ENCODE assay signal across 25 cellular contexts in the genomic region with DNA sequence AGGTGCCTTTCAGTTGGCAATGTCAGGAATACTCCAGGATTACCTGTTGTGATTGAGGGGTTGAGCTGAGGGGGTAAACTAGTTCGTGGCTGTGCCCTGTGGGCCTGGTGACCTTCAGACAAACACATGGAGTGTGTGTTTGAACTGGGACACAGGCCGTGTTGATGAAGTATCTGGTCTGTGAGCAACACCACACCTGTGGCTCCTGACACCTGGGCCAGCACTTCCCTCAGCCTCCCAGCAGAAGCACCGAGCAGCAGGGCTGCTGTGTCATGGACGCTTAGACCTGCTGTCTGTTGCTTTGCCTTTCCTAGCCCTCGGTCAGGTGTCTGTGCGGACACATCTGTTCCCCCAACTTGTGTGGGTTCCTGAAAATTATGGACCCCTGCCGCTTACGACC.
A peak's percentile ranks its signal among the peaks of the same experiment; 100 is the strongest.
DNase-seq lines count a peak whose midpoint lies in the region; ATAC-seq, FAIRE-seq and TF ChIP-seq lines count a peak whose summit lies in the region.
"Had no signal": no experiment of that assay in that cellular context is flagged by ENCODE, and none has a peak within 500 bp of the region (broad histone marks: within the 10 kb centered on the region; RNA-seq: fewer than 3 reads in every experiment).

No MANE protein-coding gene starts in this region.

- H3K4me3 ChIP-seq in astrocyte (ENCODE audit: insufficient read depth, low read depth, low read length) (no peak overlapping the region), hepatocyte (no peak overlapping the region), sigmoid colon (no peak overlapping the region), vagina (no peak overlapping the region)

- H3K4me3 Mint-ChIP-seq in astrocyte (ENCODE audit: unreplicated experiment): no peak overlapping the region
- H3K4me3 Mint-ChIP-seq: stimulated activated naive CD8-positive, alpha-beta T cell treated with anti-CD3 and anti-CD28 coated beads, Interleukin-15, Interleukin-2, amounts not matched to agents 100 ng/mL and 50 ng/mL, for 24 hours; WTC11 had no signal

- no peak for TF ChIP-seq EP300 in sigmoid colon (IDR thresholded peaks at IDR 0.05)

- H2AFZ ChIP-seq in astrocyte (ENCODE audit: low read depth, low read length) (no peak overlapping the region), hepatocyte (no peak overlapping the region)

- H3K27ac ChIP-seq in astrocyte (ENCODE audit: low read depth, low read length) (no peak overlapping the region), hepatocyte (peak overlapping the region; percentile 89), sigmoid colon (peak overlapping the region in 3 of 4 donors; percentile 65 to 85 (median 85)), vagina (peak overlapping the region; percentile 73)
- H3K27ac ChIP-seq: foreskin keratinocyte, HL-60 had no signal

- H3K9me3 Mint-ChIP-seq in astrocyte (ENCODE audit: unreplicated experiment): no peaks in the 10 kb centered on the region
- H3K9me3 Mint-ChIP-seq: stimulated activated naive CD8-positive, alpha-beta T cell treated with anti-CD3 and anti-CD28 coated beads, Interleukin-15, Interleukin-2, amounts not matched to agents 100 ng/mL and 50 ng/mL, for 24 hours; WTC11 had no signal

- H3K4me1 ChIP-seq in astrocyte (ENCODE audit: insufficient read depth, low read length) (peaks cover 59% of the 10 kb centered on the region), hepatocyte (ENCODE audit: insufficient read depth) (peaks cover 71% of the 10 kb centered on the region), sigmoid colon (peaks cover 0 to 60% (median 47%) of the 10 kb centered on the region in 4 donors), vagina (peaks cover 59% of the 10 kb centered on the region)
- H3K4me1 ChIP-seq: foreskin keratinocyte had no signal

- no peak overlapping the region for H3K9ac ChIP-seq in astrocyte (ENCODE audit: low read length)

- FAIRE-seq in astrocyte (lab: Jason Lieb, UNC) (no peak), GM19239 (lab: Jason Lieb, UNC) (no peak)
- FAIRE-seq: GM12892, islet of Langerhans had no signal

- H4K20me1 ChIP-seq in astrocyte (ENCODE audit: insufficient read depth, low read length): peaks cover 58% of the 10 kb centered on the region
- peaks cover 7% of the 10 kb centered on the region for H4K20me1 ChIP-seq in hepatocyte (ENCODE audit: insufficient read depth, poor library complexity, severe bottlenecking)

- no peaks in the 10 kb centered on the region for H3K36me3 ChIP-seq in astrocyte (ENCODE audit: insufficient read depth, low read length)
- no peaks in the 10 kb centered on the region for H3K36me3 ChIP-seq in hepatocyte (replicated peaks; ENCODE audit: insufficient read depth, low read depth)
- H3K36me3 ChIP-seq in sigmoid colon: no peaks in the 10 kb centered on the region
- no peaks in the 10 kb centered on the region for H3K36me3 ChIP-seq in vagina

- ATAC-seq in Right ventricle myocardium superior (ENCODE audit: poor library complexity): no peak
- ATAC-seq: foreskin keratinocyte, WTC11 had no signal

- WGBS in hepatocyte (ENCODE audit: low lambda C conversion rate, missing lambda C conversion rate): 89% methylated on average over 8 of the region's 8 CpGs
- 76 to 90% methylated on average over 8 of the region's 8 CpGs for WGBS in sigmoid colon, 2 donors

- peaks cover 63% of the 10 kb centered on the region for H3K4me1 Mint-ChIP-seq in astrocyte (ENCODE audit: low read depth, unreplicated experiment)

- DNase-seq in astrocyte (ENCODE audit: low read depth) (no peak), hepatocyte (ENCODE audit: low spot score) (no peak), sigmoid colon (no peak), vagina (ENCODE audit: extremely low spot score in 2 of 2) (no peak), GM19239 (ENCODE audit: insufficient read length, low spot score) (no peak), Right ventricle myocardium superior (no peak), SK-N-DZ (ENCODE audit: low spot score) (no peak)
- DNase-seq: activated CD4-positive, alpha-beta T cell treated with anti-CD3 and anti-CD28 coated beads, Interleukin-2, amount 50 U/mL, for 48 hours; activated gamma-delta T cell treated with Interleukin-2 at 50 U/mL for 16 hours; activated T-cell treated with anti-CD3 and anti-CD28 coated beads for 4 hours; central memory CD4-positive, alpha-beta T cell; DND-41; erythroblast; foreskin keratinocyte; NCI-H1105; NCI-H2081; NCI-H345; OCI-M1; stimulated activated CD4-positive, alpha-beta T cell treated with anti-CD3 and anti-CD28 coated beads, Interleukin-4, amount 100 ng/mL, for 4 hours; T1000 had no signal

- H3K36me3 Mint-ChIP-seq in astrocyte (ENCODE audit: low read depth, unreplicated experiment): peaks cover 3% of the 10 kb centered on the region
- H3K36me3 Mint-ChIP-seq: WTC11 had no signal

- H3K79me2 ChIP-seq in astrocyte (ENCODE audit: insufficient read depth, low read length): peaks cover 80% of the 10 kb centered on the region
- peaks cover 87% of the 10 kb centered on the region for H3K79me2 ChIP-seq in hepatocyte

- intact Hi-C loops in sigmoid colon (cut with DNase I): no loop called here
- intact Hi-C loops in vagina (cut with DNase I): no loop called here
- intact Hi-C loops in Right ventricle myocardium superior (cut with DNase I): no loop called here

- no peaks in the 10 kb centered on the region for H3K27me3 ChIP-seq in astrocyte (ENCODE audit: insufficient read depth, low read length)
- H3K27me3 ChIP-seq in hepatocyte: no peaks in the 10 kb centered on the region
- H3K27me3 ChIP-seq in sigmoid colon: no peaks in the 10 kb centered on the region
- H3K27me3 ChIP-seq in vagina: no peaks in the 10 kb centered on the region

- TF ChIP-seq CTCF in astrocyte (IDR thresholded peaks at IDR 0.05; ENCODE audit: insufficient read depth, low read depth, low read length) (no peak), hepatocyte (IDR thresholded peaks at IDR 0.05; ENCODE audit: poor library complexity) (no peak), sigmoid colon (IDR thresholded peaks at IDR 0.05) (no peak), vagina (IDR thresholded peaks at IDR 0.05) (no peak)

- H3K4me2 ChIP-seq in astrocyte (ENCODE audit: low read length) (no peak overlapping the region), hepatocyte (no peak overlapping the region)

- H3K27ac Mint-ChIP-seq in astrocyte (ENCODE audit: unreplicated experiment): peak overlapping the region; percentile 58
- H3K27ac Mint-ChIP-seq: stimulated activated naive CD8-positive, alpha-beta T cell treated with anti-CD3 and anti-CD28 coated beads, Interleukin-15, Interleukin-2, amounts not matched to agents 100 ng/mL and 50 ng/mL, for 24 hours; WTC11 had no signal

- H3K9me2 ChIP-seq in hepatocyte (replicated peaks; ENCODE audit: insufficient read depth): no peaks in the 10 kb centered on the region

- H3K9me3 ChIP-seq in astrocyte (ENCODE audit: insufficient read depth, low read depth, low read length) (no peaks in the 10 kb centered on the region), hepatocyte (ENCODE audit: low read depth) (no peaks in the 10 kb centered on the region), sigmoid colon (no peaks in the 10 kb centered on the region), vagina (no peaks in the 10 kb centered on the region)

- TF ChIP-seq POLR2A in sigmoid colon (IDR thresholded peaks at IDR 0.05) (no peak), vagina (IDR thresholded peaks at IDR 0.05) (no peak)

- no peaks in the 10 kb centered on the region for H3K27me3 Mint-ChIP-seq in astrocyte (ENCODE audit: low read depth, unreplicated experiment)
- H3K27me3 Mint-ChIP-seq: stimulated activated naive CD8-positive, alpha-beta T cell treated with anti-CD3 and anti-CD28 coated beads, Interleukin-15, Interleukin-2, amounts not matched to agents 100 ng/mL and 50 ng/mL, for 24 hours had no signal
